Comparison of ENCODE assay signal across 1 cellular context in the genomic region with DNA sequence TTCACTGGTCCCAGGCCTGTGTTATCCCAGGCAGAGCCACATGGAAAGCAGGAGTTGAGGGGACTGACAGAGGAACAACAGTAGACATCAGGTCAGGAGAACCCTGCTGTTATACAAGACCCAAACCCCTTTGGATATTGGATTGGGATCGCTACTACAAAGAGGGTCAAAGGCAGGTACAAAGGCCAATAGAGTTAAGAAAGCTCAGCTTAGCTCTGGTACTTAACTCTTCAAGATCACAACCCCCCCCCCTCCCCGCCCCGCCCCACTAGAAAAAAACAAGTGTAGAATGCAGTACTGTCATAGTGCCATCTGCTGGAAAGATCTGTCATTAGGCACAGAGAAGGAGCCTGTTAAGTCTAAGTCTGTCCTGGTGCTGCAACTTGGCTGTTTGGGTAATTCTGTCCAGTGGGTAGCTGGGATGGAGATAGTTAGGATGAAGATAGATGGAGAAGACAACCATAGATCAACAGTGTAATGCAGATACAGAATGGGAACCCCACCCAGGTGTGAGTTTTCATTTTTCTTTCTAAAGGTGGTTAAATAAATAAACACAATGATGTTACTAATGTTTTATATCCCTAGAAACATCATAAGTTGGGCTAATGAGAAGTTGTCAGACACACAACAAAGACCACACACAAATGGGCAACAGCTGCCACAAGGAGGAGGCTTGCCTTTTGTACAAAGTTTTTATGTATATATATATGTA.
TF ChIP-seq lines count a peak whose summit lies in the region.

No MANE protein-coding gene starts in this region.

TF ChIP-seq in HepG2, 621 proteins besides CTCF, POLR2A, EP300 and RAD21 (continued from another document and continues in another):
- no peak for TF ChIP-seq MATR3 (CRISPR knock-in tag; IDR thresholded peaks at IDR 0.05)
- TF ChIP-seq ZNF564 (CRISPR knock-in tag; IDR thresholded peaks at IDR 0.05), result no peak
- no peak for TF ChIP-seq LCORL (IDR thresholded peaks at IDR 0.05)
- TF ChIP-seq LCORL (CRISPR knock-in tag; IDR thresholded peaks at IDR 0.05), result peak; percentile 34; the same call in 1 of the 2 replicates
- TF ChIP-seq ZNF292 (CRISPR knock-in tag; IDR thresholded peaks at IDR 0.05; ENCODE audit: borderline replicate concordance, low read depth), result no peak
- no peak for TF ChIP-seq BORCS8-MEF2B (CRISPR knock-in tag; IDR thresholded peaks at IDR 0.05)
- no peak for TF ChIP-seq CEBPG (CRISPR knock-in tag; IDR thresholded peaks at IDR 0.05)
- TF ChIP-seq AGO2 (optimal IDR thresholded peaks at IDR 0.05; ENCODE audit: low read depth, low read length), result no peak
- TF ChIP-seq RBFOX2 (IDR thresholded peaks at IDR 0.05; ENCODE audit: low read depth, low read length), result no peak
- TF ChIP-seq, protein P1, sequence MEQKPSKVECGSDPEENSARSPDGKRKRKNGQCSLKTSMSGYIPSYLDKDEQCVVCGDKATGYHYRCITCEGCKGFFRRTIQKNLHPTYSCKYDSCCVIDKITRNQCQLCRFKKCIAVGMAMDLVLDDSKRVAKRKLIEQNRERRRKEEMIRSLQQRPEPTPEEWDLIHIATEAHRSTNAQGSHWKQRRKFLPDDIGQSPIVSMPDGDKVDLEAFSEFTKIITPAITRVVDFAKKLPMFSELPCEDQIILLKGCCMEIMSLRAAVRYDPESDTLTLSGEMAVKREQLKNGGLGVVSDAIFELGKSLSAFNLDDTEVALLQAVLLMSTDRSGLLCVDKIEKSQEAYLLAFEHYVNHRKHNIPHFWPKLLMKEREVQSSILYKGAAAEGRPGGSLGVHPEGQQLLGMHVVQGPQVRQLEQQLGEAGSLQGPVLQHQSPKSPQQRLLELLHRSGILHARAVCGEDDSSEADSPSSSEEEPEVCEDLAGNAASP (CRISPR knock-in tag; IDR thresholded peaks at IDR 0.05; ENCODE audit: borderline replicate concordance), result peak; percentile 72; the same call in 1 of the 2 replicates
- TF ChIP-seq, protein P2, sequence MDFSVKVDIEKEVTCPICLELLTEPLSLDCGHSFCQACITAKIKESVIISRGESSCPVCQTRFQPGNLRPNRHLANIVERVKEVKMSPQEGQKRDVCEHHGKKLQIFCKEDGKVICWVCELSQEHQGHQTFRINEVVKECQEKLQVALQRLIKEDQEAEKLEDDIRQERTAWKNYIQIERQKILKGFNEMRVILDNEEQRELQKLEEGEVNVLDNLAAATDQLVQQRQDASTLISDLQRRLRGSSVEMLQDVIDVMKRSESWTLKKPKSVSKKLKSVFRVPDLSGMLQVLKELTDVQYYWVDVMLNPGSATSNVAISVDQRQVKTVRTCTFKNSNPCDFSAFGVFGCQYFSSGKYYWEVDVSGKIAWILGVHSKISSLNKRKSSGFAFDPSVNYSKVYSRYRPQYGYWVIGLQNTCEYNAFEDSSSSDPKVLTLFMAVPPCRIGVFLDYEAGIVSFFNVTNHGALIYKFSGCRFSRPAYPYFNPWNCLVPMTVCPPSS (IDR thresholded peaks at IDR 0.05), result no peak
- no peak for TF ChIP-seq ZNF543 (CRISPR knock-in tag; IDR thresholded peaks at IDR 0.05)
- TF ChIP-seq ASH2L (IDR thresholded peaks at IDR 0.05; ENCODE audit: insufficient read length, low read depth, low read length), result no peak
- TF ChIP-seq FOXC1 (CRISPR knock-in tag; IDR thresholded peaks at IDR 0.05; ENCODE audit: borderline replicate concordance), result no peak
- no peak for TF ChIP-seq GABPA (IDR thresholded peaks at IDR 0.05; ENCODE audit: low read depth, low read length)
- no peak for TF ChIP-seq GABPA (CRISPR knock-in tag; IDR thresholded peaks at IDR 0.05; ENCODE audit: low read depth)
- no peak for TF ChIP-seq MED8 (CRISPR knock-in tag; IDR thresholded peaks at IDR 0.05; ENCODE audit: insufficient replicate concordance)
- TF ChIP-seq, protein P3, sequence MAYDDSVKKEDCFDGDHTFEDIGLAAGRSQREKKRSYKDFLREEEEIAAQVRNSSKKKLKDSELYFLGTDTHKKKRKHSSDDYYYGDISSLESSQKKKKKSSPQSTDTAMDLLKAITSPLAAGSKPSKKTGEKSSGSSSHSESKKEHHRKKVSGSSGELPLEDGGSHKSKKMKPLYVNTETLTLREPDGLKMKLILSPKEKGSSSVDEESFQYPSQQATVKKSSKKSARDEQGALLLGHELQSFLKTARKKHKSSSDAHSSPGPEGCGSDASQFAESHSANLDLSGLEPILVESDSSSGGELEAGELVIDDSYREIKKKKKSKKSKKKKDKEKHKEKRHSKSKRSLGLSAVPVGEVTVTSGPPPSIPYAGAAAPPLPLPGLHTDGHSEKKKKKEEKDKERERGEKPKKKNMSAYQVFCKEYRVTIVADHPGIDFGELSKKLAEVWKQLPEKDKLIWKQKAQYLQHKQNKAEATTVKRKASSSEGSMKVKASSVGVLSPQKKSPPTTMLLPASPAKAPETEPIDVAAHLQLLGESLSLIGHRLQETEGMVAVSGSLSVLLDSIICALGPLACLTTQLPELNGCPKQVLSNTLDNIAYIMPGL (CRISPR knock-in tag; IDR thresholded peaks at IDR 0.05; ENCODE audit: borderline replicate concordance in 1 of 2, low read depth in 1 of 2), result peak in 1 of 2 experiments; percentile 58; a peak in 1 of 4 replicates
- TF ChIP-seq ESRRA (CRISPR knock-in tag; IDR thresholded peaks at IDR 0.05; ENCODE audit: low read depth), result no peak
- TF ChIP-seq, protein P4, sequence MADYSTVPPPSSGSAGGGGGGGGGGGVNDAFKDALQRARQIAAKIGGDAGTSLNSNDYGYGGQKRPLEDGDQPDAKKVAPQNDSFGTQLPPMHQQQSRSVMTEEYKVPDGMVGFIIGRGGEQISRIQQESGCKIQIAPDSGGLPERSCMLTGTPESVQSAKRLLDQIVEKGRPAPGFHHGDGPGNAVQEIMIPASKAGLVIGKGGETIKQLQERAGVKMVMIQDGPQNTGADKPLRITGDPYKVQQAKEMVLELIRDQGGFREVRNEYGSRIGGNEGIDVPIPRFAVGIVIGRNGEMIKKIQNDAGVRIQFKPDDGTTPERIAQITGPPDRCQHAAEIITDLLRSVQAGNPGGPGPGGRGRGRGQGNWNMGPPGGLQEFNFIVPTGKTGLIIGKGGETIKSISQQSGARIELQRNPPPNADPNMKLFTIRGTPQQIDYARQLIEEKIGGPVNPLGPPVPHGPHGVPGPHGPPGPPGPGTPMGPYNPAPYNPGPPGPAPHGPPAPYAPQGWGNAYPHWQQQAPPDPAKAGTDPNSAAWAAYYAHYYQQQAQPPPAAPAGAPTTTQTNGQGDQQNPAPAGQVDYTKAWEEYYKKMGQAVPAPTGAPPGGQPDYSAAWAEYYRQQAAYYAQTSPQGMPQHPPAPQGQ (CRISPR knock-in tag; IDR thresholded peaks at IDR 0.05; ENCODE audit: borderline replicate concordance), result no peak
- TF ChIP-seq, protein P5, sequence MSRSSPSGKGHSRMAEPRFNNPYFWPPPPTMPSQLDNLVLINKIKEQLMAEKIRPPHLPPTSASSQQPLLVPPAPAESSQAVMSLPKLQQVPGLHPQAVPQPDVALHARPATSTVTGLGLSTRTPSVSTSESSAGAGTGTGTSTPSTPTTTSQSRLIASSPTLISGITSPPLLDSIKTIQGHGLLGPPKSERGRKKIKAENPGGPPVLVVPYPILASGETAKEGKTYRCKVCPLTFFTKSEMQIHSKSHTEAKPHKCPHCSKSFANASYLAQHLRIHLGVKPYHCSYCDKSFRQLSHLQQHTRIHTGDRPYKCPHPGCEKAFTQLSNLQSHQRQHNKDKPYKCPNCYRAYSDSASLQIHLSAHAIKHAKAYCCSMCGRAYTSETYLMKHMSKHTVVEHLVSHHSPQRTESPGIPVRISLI (CRISPR knock-in tag; IDR thresholded peaks at IDR 0.05; ENCODE audit: borderline replicate concordance), result peak; percentile 93
- TF ChIP-seq ZNF772 (CRISPR knock-in tag; IDR thresholded peaks at IDR 0.05), result no peak
- no peak for TF ChIP-seq PAX8 (CRISPR knock-in tag; IDR thresholded peaks at IDR 0.05; ENCODE audit: borderline replicate concordance)
- TF ChIP-seq SNAI1 (CRISPR knock-in tag; IDR thresholded peaks at IDR 0.05; ENCODE audit: borderline replicate concordance), result no peak
- TF ChIP-seq, protein P6, sequence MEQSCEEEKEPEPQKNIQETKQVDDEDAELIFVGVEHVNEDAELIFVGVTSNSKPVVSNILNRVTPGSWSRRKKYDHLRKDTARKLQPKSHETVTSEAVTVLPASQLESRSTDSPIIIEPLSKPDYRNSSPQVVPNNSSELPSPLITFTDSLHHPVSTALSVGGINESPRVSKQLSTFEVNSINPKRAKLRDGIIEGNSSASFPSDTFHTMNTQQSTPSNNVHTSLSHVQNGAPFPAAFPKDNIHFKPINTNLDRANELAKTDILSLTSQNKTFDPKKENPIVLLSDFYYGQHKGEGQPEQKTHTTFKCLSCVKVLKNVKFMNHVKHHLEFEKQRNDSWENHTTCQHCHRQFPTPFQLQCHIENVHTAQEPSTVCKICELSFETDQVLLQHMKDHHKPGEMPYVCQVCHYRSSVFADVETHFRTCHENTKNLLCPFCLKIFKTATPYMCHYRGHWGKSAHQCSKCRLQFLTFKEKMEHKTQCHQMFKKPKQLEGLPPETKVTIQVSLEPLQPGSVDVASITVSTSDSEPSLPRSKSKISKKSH (CRISPR knock-in tag; IDR thresholded peaks at IDR 0.05; ENCODE audit: borderline replicate concordance), result no peak
- no peak for TF ChIP-seq NRL (CRISPR knock-in tag; IDR thresholded peaks at IDR 0.05; ENCODE audit: borderline replicate concordance)
- no peak for TF ChIP-seq ZNF816 (CRISPR knock-in tag; IDR thresholded peaks at IDR 0.05; ENCODE audit: borderline replicate concordance)
- no peak for TF ChIP-seq KDM5A (IDR thresholded peaks at IDR 0.05; ENCODE audit: borderline replicate concordance, low read length)
- no peak for TF ChIP-seq GTF3A (CRISPR knock-in tag; conservative IDR thresholded peaks at IDR 0.05)
- TF ChIP-seq ZFP62 (CRISPR knock-in tag; IDR thresholded peaks at IDR 0.05), result no peak
- no peak for TF ChIP-seq TRIM24 (CRISPR knock-in tag; IDR thresholded peaks at IDR 0.05)
- TF ChIP-seq, protein P7, sequence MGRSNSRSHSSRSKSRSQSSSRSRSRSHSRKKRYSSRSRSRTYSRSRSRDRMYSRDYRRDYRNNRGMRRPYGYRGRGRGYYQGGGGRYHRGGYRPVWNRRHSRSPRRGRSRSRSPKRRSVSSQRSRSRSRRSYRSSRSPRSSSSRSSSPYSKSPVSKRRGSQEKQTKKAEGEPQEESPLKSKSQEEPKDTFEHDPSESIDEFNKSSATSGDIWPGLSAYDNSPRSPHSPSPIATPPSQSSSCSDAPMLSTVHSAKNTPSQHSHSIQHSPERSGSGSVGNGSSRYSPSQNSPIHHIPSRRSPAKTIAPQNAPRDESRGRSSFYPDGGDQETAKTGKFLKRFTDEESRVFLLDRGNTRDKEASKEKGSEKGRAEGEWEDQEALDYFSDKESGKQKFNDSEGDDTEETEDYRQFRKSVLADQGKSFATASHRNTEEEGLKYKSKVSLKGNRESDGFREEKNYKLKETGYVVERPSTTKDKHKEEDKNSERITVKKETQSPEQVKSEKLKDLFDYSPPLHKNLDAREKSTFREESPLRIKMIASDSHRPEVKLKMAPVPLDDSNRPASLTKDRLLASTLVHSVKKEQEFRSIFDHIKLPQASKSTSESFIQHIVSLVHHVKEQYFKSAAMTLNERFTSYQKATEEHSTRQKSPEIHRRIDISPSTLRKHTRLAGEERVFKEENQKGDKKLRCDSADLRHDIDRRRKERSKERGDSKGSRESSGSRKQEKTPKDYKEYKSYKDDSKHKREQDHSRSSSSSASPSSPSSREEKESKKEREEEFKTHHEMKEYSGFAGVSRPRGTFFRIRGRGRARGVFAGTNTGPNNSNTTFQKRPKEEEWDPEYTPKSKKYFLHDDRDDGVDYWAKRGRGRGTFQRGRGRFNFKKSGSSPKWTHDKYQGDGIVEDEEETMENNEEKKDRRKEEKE (IDR thresholded peaks at IDR 0.05), result no peak
- TF ChIP-seq SNAPC2 (CRISPR knock-in tag; IDR thresholded peaks at IDR 0.05), result no peak
- TF ChIP-seq, protein P8, sequence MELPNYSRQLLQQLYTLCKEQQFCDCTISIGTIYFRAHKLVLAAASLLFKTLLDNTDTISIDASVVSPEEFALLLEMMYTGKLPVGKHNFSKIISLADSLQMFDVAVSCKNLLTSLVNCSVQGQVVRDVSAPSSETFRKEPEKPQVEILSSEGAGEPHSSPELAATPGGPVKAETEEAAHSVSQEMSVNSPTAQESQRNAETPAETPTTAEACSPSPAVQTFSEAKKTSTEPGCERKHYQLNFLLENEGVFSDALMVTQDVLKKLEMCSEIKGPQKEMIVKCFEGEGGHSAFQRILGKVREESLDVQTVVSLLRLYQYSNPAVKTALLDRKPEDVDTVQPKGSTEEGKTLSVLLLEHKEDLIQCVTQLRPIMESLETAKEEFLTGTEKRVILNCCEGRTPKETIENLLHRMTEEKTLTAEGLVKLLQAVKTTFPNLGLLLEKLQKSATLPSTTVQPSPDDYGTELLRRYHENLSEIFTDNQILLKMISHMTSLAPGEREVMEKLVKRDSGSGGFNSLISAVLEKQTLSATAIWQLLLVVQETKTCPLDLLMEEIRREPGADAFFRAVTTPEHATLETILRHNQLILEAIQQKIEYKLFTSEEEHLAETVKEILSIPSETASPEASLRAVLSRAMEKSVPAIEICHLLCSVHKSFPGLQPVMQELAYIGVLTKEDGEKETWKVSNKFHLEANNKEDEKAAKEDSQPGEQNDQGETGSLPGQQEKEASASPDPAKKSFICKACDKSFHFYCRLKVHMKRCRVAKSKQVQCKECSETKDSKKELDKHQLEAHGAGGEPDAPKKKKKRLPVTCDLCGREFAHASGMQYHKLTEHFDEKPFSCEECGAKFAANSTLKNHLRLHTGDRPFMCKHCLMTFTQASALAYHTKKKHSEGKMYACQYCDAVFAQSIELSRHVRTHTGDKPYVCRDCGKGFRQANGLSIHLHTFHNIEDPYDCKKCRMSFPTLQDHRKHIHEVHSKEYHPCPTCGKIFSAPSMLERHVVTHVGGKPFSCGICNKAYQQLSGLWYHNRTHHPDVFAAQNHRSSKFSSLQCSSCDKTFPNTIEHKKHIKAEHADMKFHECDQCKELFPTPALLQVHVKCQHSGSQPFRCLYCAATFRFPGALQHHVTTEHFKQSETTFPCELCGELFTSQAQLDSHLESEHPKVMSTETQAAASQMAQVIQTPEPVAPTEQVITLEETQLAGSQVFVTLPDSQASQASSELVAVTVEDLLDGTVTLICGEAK (IDR thresholded peaks at IDR 0.05), result no peak
- TF ChIP-seq, protein P8 (CRISPR knock-in tag; IDR thresholded peaks at IDR 0.05), result no peak
- no peak for TF ChIP-seq ZNF572 (CRISPR knock-in tag; IDR thresholded peaks at IDR 0.05)
